In the genomic region with DNA sequence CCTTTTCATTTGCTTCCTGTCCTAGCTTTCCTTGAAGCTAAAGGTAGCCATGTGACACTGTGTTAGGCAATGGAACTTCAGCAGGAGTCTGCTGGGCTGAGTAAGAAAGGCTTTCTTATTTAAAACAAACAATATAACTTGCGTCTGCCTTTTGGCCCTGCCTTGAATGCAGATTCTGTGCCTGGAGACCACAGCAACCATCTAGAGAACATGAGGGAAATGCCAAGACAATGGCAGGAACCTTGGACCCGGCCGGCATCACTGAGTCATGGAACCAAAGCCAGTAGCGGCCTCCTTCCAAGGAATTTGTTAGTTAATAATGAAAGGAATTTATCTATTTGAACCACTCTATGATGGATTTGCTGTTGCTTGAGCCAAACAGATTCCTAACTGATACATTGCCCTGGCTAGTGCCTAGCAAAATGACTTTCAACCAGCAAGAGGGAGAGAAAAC, we compare ENCODE assay signal across 13 cellular contexts.
A peak's percentile ranks its signal among the peaks of the same experiment; 100 is the strongest.
DNase-seq lines count a peak whose midpoint lies in the region; ATAC-seq and TF ChIP-seq lines count a peak whose summit lies in the region.
"Had no signal": no experiment of that assay in that cellular context is flagged by ENCODE, and none has a peak within 500 bp of the region (broad histone marks: within the 10 kb centered on the region; RNA-seq: fewer than 3 reads in every experiment).

No MANE protein-coding gene starts in this region.

- no peaks in the 10 kb centered on the region for H3K79me1 ChIP-seq in trophoblast cell (ENCODE audit: low read length)

- H3K18ac ChIP-seq in trophoblast cell (ENCODE audit: low read length): no peak overlapping the region

- TF ChIP-seq CTCF in fibroblast of pulmonary artery (IDR thresholded peaks at IDR 0.05; ENCODE audit: low read length, missing control alignments): no peak
- TF ChIP-seq CTCF in vagina (IDR thresholded peaks at IDR 0.05): no peak

- no peak for ATAC-seq in GM18505 (IDR thresholded peaks at IDR 0.05; ENCODE audit: unreplicated experiment)
- ATAC-seq: K562, mucosa of descending colon had no signal

- DNase-seq in Ammon's horn (ENCODE audit: low spot score) (peak; percentile 12), SJSA1 (ENCODE audit: low read depth in 1 of 2, low spot score in 2 of 2) (peak; percentile 54 to 64), fibroblast of pulmonary artery (ENCODE audit: low read depth) (peak; percentile 87), trophoblast cell (no peak), vagina (ENCODE audit: extremely low spot score in 2 of 2) (no peak), NCI-H526 (lab: John Stamatoyannopoulos, UW) (no peak), SHP77 treated with DMSO at 0.1 percent for 48 hours (lab: John Stamatoyannopoulos, UW) (no peak)
- DNase-seq: activated CD4-positive, alpha-beta T cell treated with anti-CD3 and anti-CD28 coated beads, Interleukin-2, amount 50 U/mL, for 48 hours; activated naive CD4-positive, alpha-beta T cell; NCI-H187 treated with DMSO at 0.1 percent for 48 hours had no signal

- H3K4me3 ChIP-seq in SJSA1 (no peak overlapping the region), fibroblast of pulmonary artery (replicated peaks; ENCODE audit: low read depth, low read length) (no peak overlapping the region), trophoblast cell (ENCODE audit: low read depth, low read length) (no peak overlapping the region), vagina (no peak overlapping the region)
- H3K4me3 ChIP-seq: K562, mucosa of descending colon had no signal

- H3K79me2 ChIP-seq in trophoblast cell (ENCODE audit: control insufficient read depth, insufficient read depth, low read length, poor library complexity): no peaks in the 10 kb centered on the region

- peak overlapping the region; percentile 30 for H2BK12ac ChIP-seq in trophoblast cell (ENCODE audit: low read length)

- TF ChIP-seq POLR2A in GM18505 (IDR thresholded peaks at IDR 0.05; ENCODE audit: borderline replicate concordance, extremely low read depth, insufficient read depth, insufficient read length) (no peak), vagina (IDR thresholded peaks at IDR 0.05) (no peak)

- H3K9ac ChIP-seq in trophoblast cell (ENCODE audit: low read length): no peak overlapping the region

- H3K27ac ChIP-seq in SJSA1 (peak overlapping the region; percentile 84), trophoblast cell (ENCODE audit: low read depth, low read length) (no peak overlapping the region), vagina (no peak overlapping the region)

- no peak overlapping the region for H4K12ac ChIP-seq in trophoblast cell (ENCODE audit: low read depth, low read length)

- no CpG with 5 or more reads among the region's 4 CpGs for WGBS in trophoblast cell (ENCODE audit: extremely low coverage, insufficient coverage, insufficient read length)

- H3K27me3 ChIP-seq in SJSA1 (replicated peaks) (no peaks in the 10 kb centered on the region), trophoblast cell (ENCODE audit: insufficient read depth, low read length) (no peaks in the 10 kb centered on the region), vagina (no peaks in the 10 kb centered on the region)

- H2BK5ac ChIP-seq in trophoblast cell (ENCODE audit: low read depth, low read length, poor library complexity): no peak overlapping the region

- no peak overlapping the region for H2BK120ac ChIP-seq in trophoblast cell (ENCODE audit: insufficient read depth, low read length, poor library complexity)

- no peak overlapping the region for H4K8ac ChIP-seq in trophoblast cell (ENCODE audit: low read depth, low read length)

- intact Hi-C loops in vagina (cut with DNase I): no loop called here

- H3K23ac ChIP-seq in trophoblast cell (ENCODE audit: low read length): no peak overlapping the region

- no peak overlapping the region for H2AK5ac ChIP-seq in trophoblast cell (ENCODE audit: low read length)

- no peak overlapping the region for H3K14ac ChIP-seq in trophoblast cell (ENCODE audit: low read length)

- H3K36me3 ChIP-seq in SJSA1: no peaks in the 10 kb centered on the region
- no peaks in the 10 kb centered on the region for H3K36me3 ChIP-seq in trophoblast cell (ENCODE audit: control insufficient read depth in 1 of 2, insufficient read depth in 2 of 2, low read length in 2 of 2)
- no peaks in the 10 kb centered on the region for H3K36me3 ChIP-seq in vagina

- no peak overlapping the region for H3K4ac ChIP-seq in trophoblast cell (ENCODE audit: low read depth, low read length)

- no peak overlapping the region for H3K4me2 ChIP-seq in trophoblast cell (ENCODE audit: low read length)

- H2AFZ ChIP-seq in trophoblast cell (ENCODE audit: insufficient read depth, low read length, poor library complexity): peak overlapping the region; percentile 6

- H4K91ac ChIP-seq in trophoblast cell (ENCODE audit: low read depth, low read length): peak overlapping the region; percentile 4

- peaks cover 17% of the 10 kb centered on the region for H3K4me1 ChIP-seq in SJSA1 (replicated peaks)
- H3K4me1 ChIP-seq in trophoblast cell (ENCODE audit: control insufficient read depth in 1 of 2, insufficient read depth in 2 of 2, low read length in 2 of 2): peaks cover 3 to 6% of the 10 kb centered on the region in 2 experiments
- no peaks in the 10 kb centered on the region for H3K4me1 ChIP-seq in vagina

- 0 out of 2 replicates have a peak, but pooled peaks cover 3% of the 10 kb centered on the region for H3K9me3 ChIP-seq in SJSA1 (replicated peaks)
- no peaks in the 10 kb centered on the region for H3K9me3 ChIP-seq in trophoblast cell (ENCODE audit: insufficient read depth, low read depth, low read length)
- H3K9me3 ChIP-seq in vagina: no peaks in the 10 kb centered on the region
- H3K9me3 ChIP-seq: mucosa of descending colon had no signal

Comparison
In these comparisons a context has a peak if more than half of its experiments do, and no peak if none do; other contexts are left out.
1. DNase-seq: peak in Ammon's horn (single experiment), SJSA1 (2 of 2) and fibroblast of pulmonary artery (single experiment); none in trophoblast cell (0 of 2), vagina (0 of 2), NCI-H526 (0 of 2) and SHP77 treated with DMSO at 0.1 percent for 48 hours (single experiment).